8 cellular contexts compared by ENCODE assay signal in the genomic region with DNA sequence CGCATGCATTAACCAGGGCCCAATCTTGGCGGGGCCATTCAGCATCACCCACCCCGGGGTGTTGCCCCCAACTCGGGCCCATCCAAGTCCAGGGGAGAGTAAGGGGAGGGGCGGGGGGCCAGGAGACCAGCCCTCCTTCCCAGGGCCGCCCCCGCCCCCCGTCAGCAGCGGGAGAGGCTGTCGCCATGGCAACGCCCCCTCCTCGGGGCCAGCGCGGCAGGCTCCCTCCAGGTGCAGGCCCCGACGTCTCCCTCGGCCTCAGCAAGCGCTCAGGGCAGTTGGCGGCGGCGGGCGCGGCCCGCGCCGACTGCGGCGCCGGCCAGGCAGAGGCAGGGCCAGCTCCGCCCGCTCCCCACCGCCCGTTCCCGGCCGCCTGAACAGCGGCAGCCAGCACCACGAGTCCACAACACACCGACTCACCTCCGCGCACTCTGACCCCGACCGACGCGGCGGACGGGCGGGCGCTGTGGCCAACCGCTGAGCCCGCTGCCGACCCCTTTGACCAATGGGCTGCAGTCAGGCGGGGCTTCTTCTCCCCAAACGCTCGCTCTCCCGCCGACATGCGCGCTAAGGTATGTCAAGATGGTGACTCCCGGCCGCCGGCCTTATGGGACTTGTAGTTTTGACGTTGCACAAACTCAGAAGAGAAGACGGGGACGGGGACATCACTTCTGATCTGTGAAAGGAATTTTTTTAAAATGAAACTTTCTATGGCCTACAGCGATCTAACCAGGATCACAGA. TPM values are rescaled to one million over a fixed set of nuclear protein-coding genes. Genes with fewer than 3 reads are reported as not detected.
DNase-seq lines count a peak whose midpoint lies in the region; ATAC-seq, FAIRE-seq and TF ChIP-seq lines count a peak whose summit lies in the region.

A gene with protein sequence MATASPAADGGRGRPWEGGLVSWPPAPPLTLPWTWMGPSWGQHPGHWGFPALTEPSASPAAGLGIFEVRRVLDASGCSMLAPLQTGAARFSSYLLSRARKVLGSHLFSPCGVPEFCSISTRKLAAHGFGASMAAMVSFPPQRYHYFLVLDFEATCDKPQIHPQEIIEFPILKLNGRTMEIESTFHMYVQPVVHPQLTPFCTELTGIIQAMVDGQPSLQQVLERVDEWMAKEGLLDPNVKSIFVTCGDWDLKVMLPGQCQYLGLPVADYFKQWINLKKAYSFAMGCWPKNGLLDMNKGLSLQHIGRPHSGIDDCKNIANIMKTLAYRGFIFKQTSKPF (minus strand): TSS at position 418 of the 742 bp plus-strand sequence. CDS start 231 bp downstream, at position 187.

- H3K4me2 ChIP-seq in OCI-LY1 (ENCODE audit: low read length): peak within 1 kb of the TSS; percentile 71

- peak; percentile 97 for FAIRE-seq in endometrium (lab: Jason Lieb, UNC)

- peaks cover 38% of the 10 kb centered on the region for H3K4me1 Mint-ChIP-seq in Calu3 (ENCODE audit: low read depth, unreplicated experiment)

- H3K27ac ChIP-seq in HUES64 (ENCODE audit: low read depth, low read length) (peak within 1 kb of the TSS; percentile 76; the same call in 1 of the 2 replicates), OCI-LY1 (ENCODE audit: low read depth, low read length, poor library complexity, severe bottlenecking) (no peak within 1 kb of the TSS), mesodermal cell (ENCODE audit: low read depth, low read length, severe bottlenecking) (peak within 1 kb of the TSS; percentile 74)

- under 1% methylated on average over 65 of the region's 65 CpGs for WGBS in HUES64
- 0% methylated on average over 35 to 44 of the region's 65 CpGs for WGBS in mesodermal cell (ENCODE audit: insufficient coverage in 2 of 2), 2 experiments

- H3F3A ChIP-seq in OCI-LY1 (ENCODE audit: insufficient read depth, low read length): no peaks in the 10 kb centered on the region

- no peaks in the 10 kb centered on the region for H3K9me2 ChIP-seq in OCI-LY1 (ENCODE audit: low read depth, low read length)

- peaks cover 32% of the 10 kb centered on the region for H3K36me3 Mint-ChIP-seq in Calu3 (ENCODE audit: insufficient read depth, unreplicated experiment)

- H3K27me3 ChIP-seq in HUES64 (ENCODE audit: insufficient read depth, low read length) (no peaks in the 10 kb centered on the region), OCI-LY1 (ENCODE audit: insufficient read depth, low read length) (no peaks in the 10 kb centered on the region)

- intact Hi-C loops in Calu3 (cut with micrococcal nuclease; ENCODE audit: unreplicated experiment): no loop called here

- peaks cover 19% of the 10 kb centered on the region; the same call in 1 of the 2 replicates for H3K4me1 ChIP-seq in HUES64 (ENCODE audit: insufficient read depth, low read length)
- peaks cover 34% of the 10 kb centered on the region for H3K4me1 ChIP-seq in OCI-LY1 (ENCODE audit: insufficient read depth, low read length, severe bottlenecking)
- H3K4me1 ChIP-seq in mesodermal cell (ENCODE audit: control insufficient read depth, insufficient read depth, low read length, poor library complexity, severe bottlenecking): peaks cover 12% of the 10 kb centered on the region

- peak within 1 kb of the TSS; percentile 88 for H3K4me3 ChIP-seq in HUES64 (ENCODE audit: low read length)
- peak within 1 kb of the TSS; percentile 76 for H3K4me3 ChIP-seq in OCI-LY1 (ENCODE audit: low read depth, low read length, poor library complexity, severe bottlenecking)
- H3K4me3 ChIP-seq in mesodermal cell (ENCODE audit: extremely low read depth, insufficient read depth, low read length, poor library complexity, severe bottlenecking): peak within 1 kb of the TSS; percentile 80

- H3K36me3 ChIP-seq in HUES64 (ENCODE audit: insufficient read depth, low read length) (no peaks in the 10 kb centered on the region), OCI-LY1 (ENCODE audit: insufficient read depth, low read length) (peaks cover 3% of the 10 kb centered on the region; the same call in 1 of the 2 replicates), mesodermal cell (ENCODE audit: control insufficient read depth, insufficient read depth, low read length) (peaks cover under 1% of the 10 kb centered on the region)

- H3K9me3 ChIP-seq in HUES64 (ENCODE audit: insufficient read depth, low read depth, low read length) (no peaks in the 10 kb centered on the region), OCI-LY1 (ENCODE audit: low read length) (no peaks in the 10 kb centered on the region), mesodermal cell (ENCODE audit: control insufficient read depth, low read length) (no peaks in the 10 kb centered on the region)

- peak within 1 kb of the TSS; percentile 79 for H3K4me3 Mint-ChIP-seq in Calu3 (ENCODE audit: low read depth, unreplicated experiment)

- peak within 1 kb of the TSS; percentile 78 for H3K27ac Mint-ChIP-seq in Calu3 (ENCODE audit: unreplicated experiment)

- no peaks in the 10 kb centered on the region for H4K20me1 ChIP-seq in OCI-LY1 (ENCODE audit: insufficient read depth, low read length)

- no peaks in the 10 kb centered on the region for H3K9me3 Mint-ChIP-seq in Calu3 (ENCODE audit: low read depth, unreplicated experiment)

- no peak for TF ChIP-seq CTCF in Calu3 (IDR thresholded peaks at IDR 0.05; ENCODE audit: unreplicated experiment)
- no peak for TF ChIP-seq CTCF in OCI-LY1 (IDR thresholded peaks at IDR 0.05; ENCODE audit: low read length)

- peak; percentile 97 for ATAC-seq in GM21447 (IDR thresholded peaks at IDR 0.05; ENCODE audit: unreplicated experiment)

- H2AFZ ChIP-seq in OCI-LY1 (ENCODE audit: low read length): peak within 1 kb of the TSS; percentile 92

- H3K79me2 ChIP-seq in OCI-LY1 (ENCODE audit: insufficient read depth, low read length): peaks cover 16% of the 10 kb centered on the region

- DNase-seq in Calu3: peak; percentile 96
- peak; percentile 94 for DNase-seq in activated CD8-positive, alpha-beta memory T cell treated with anti-CD3 and anti-CD28 coated beads, Interleukin-2, amount 50 U/mL, for 4 hours
- peak; percentile 92 to 95 for DNase-seq in stimulated activated CD8-positive, alpha-beta memory T cell treated with anti-CD3 and anti-CD28 coated beads, Interleukin-15, amount 100 ng/mL, for 4 hours (ENCODE audit: low read depth in 2 of 2)

- CTCF ChIA-PET in Calu3 (lab: Charles Lee): interaction anchor here (0.6 kb wide), 2 partner anchors 284 to 737 kb away, joined by 3 to 4 read pairs; no protein-coding TSS in a partner anchor

- no peaks in the 10 kb centered on the region for H3K27me3 Mint-ChIP-seq in Calu3 (ENCODE audit: unreplicated experiment)

- BruUV-seq in Calu3 (replicated peaks; lab: Mats Ljungman, UMichigan): no TSS peak

- H3K9ac ChIP-seq in HUES64 (ENCODE audit: low read depth, low read length): peak within 1 kb of the TSS; percentile 90
- H3K9ac ChIP-seq in OCI-LY1 (ENCODE audit: low read length): peak within 1 kb of the TSS; percentile 68

RNA-seq across cellular contexts. Expression of the gene that starts here (rescaled TPM):
- 65.9 and 71.4 TPM in 2 replicates for total RNA-seq in Calu3 (2022)
- polyA plus RNA-seq in HUES64 (2013, experiment 1 of 2): 58.4 TPM
- 65.5 TPM for polyA plus RNA-seq in HUES64 (2013, experiment 2 of 2)
- 48.4 TPM for polyA plus RNA-seq in mesodermal cell (2013, experiment 1 of 2)
- polyA plus RNA-seq in mesodermal cell (2013, experiment 2 of 2): 42.7 TPM
